Comparison of ENCODE assay signal across 19 cellular contexts in the genomic region with DNA sequence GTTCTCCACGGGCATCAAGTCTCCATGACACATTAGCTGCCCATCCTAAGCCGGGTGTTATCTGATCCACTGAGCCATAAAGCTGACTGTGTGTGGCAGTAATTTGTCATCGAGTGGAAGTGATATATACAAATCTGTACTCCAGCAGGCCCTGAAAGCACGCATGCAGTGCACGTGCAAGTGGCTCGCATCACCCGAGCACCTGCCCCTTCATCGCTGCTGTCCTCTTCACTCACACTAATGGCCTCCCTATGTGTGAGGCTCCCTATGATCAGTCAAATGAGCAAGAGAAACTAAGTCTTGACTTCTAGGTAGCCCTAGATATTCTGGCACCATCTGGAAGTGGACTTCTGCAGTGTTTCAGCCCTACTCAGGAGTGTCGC.
A peak's percentile ranks its signal among the peaks of the same experiment; 100 is the strongest.
DNase-seq lines count a peak whose midpoint lies in the region; ATAC-seq, FAIRE-seq and TF ChIP-seq lines count a peak whose summit lies in the region.
"Had no signal": no experiment of that assay in that cellular context is flagged by ENCODE, and none has a peak within 500 bp of the region (broad histone marks: within the 10 kb centered on the region; RNA-seq: fewer than 3 reads in every experiment).

No MANE protein-coding gene starts in this region.

- H3K79me2 ChIP-seq in K562 (ENCODE audit: control insufficient read depth, insufficient read depth, low read length) (no peaks in the 10 kb centered on the region), neural progenitor cell (ENCODE audit: low read depth) (no peaks in the 10 kb centered on the region)

- peak; percentile 2 for DNase-seq in activated T-cell treated with anti-CD3 and anti-CD28 coated beads, Interleukin-2, amount 50 U/mL, for 1 hour
- DNase-seq in activated T-cell treated with anti-CD3 and anti-CD28 coated beads, Interleukin-2, amount 50 U/mL, for 72 hours: no peak
- DNase-seq in K562 (ENCODE audit: extremely low read depth in 1 of 4, low spot score in 3 of 4) (no peak), neural progenitor cell (ENCODE audit: low spot score) (no peak), tibial artery (peak; percentile 4 to 23), GM19238 (ENCODE audit: insufficient read length, low spot score) (no peak), DMS 273 (lab: John Stamatoyannopoulos, UW; ENCODE audit: unreplicated experiment) (no peak), DMS53 (lab: John Stamatoyannopoulos, UW) (no peak)
- DNase-seq: 8988T; CD4-positive, alpha-beta memory T cell; DND-41; EL; HFFc6 had no signal

- POLR2A ChIA-PET in K562 (lab: Yijun Ruan, JAX): interaction anchor here (0.5 to 0.9 kb wide), 2 partner anchors 11 to 1568 kb away, joined by 3 to 5 read pairs; no protein-coding TSS in a partner anchor

- H3K9me3 ChIP-seq in K562 (replicated peaks; ENCODE audit: control insufficient read depth, insufficient read depth, low read depth, low read length): no peaks in the 10 kb centered on the region
- no peaks in the 10 kb centered on the region for H3K9me3 ChIP-seq in neural progenitor cell (ENCODE audit: low read depth)
- H3K9me3 ChIP-seq in tibial artery: peaks cover 0 to under 1% (median 0%) of the 10 kb centered on the region in 3 donors
- H3K9me3 ChIP-seq: HAP-1 had no signal

- H3K4me3 Mint-ChIP-seq in activated T-cell treated with anti-CD3 and anti-CD28 coated beads, Interleukin-2, amount 50 U/mL, for 72 hours: no peak overlapping the region
- H3K4me3 Mint-ChIP-seq in neural progenitor cell: no peak overlapping the region
- H3K4me3 Mint-ChIP-seq: CD14-positive monocyte; CD4-positive, alpha-beta memory T cell; HFFc6 had no signal

- H3K9ac ChIP-seq in K562 (ENCODE audit: insufficient read depth in 1 of 2, low read depth in 2 of 2, low read length in 2 of 2) (no peak overlapping the region), neural progenitor cell (no peak overlapping the region)
- H3K9ac ChIP-seq: BLaER1 had no signal

- in situ Hi-C loops in K562 (cut with MboI): no loop called here

- 0% methylated on average over 9 of the region's 9 CpGs for WGBS in K562 (ENCODE audit: insufficient coverage, low coverage, missing lambda C conversion rate)

- H3K27me3 Mint-ChIP-seq in activated T-cell treated with anti-CD3 and anti-CD28 coated beads, Interleukin-2, amount 50 U/mL, for 72 hours (ENCODE audit: low read depth): peaks cover 7% of the 10 kb centered on the region
- peaks cover 6% of the 10 kb centered on the region for H3K27me3 Mint-ChIP-seq in neural progenitor cell (ENCODE audit: insufficient read depth, low read depth)

- no peaks in the 10 kb centered on the region for H4K20me1 ChIP-seq in K562 (replicated peaks; ENCODE audit: control insufficient read depth, insufficient read depth, low read length)
- H4K20me1 ChIP-seq in neural progenitor cell (ENCODE audit: low read depth): no peaks in the 10 kb centered on the region
- H4K20me1 ChIP-seq: BLaER1 had no signal

- H3K9me3 Mint-ChIP-seq in activated T-cell treated with anti-CD3 and anti-CD28 coated beads, Interleukin-2, amount 50 U/mL, for 72 hours: no peaks in the 10 kb centered on the region
- peaks cover 2% of the 10 kb centered on the region for H3K9me3 Mint-ChIP-seq in neural progenitor cell
- H3K9me3 Mint-ChIP-seq: HFFc6 had no signal

- H3K4me1 ChIP-seq in K562 (replicated peaks in 1 of 2; ENCODE audit: control insufficient read depth in 2 of 2, insufficient read depth in 2 of 2, low read length in 2 of 2): no peaks in the 10 kb centered on the region
- no peaks in the 10 kb centered on the region for H3K4me1 ChIP-seq in neural progenitor cell
- no peaks in the 10 kb centered on the region for H3K4me1 ChIP-seq in tibial artery
- H3K4me1 ChIP-seq: BLaER1, HAP-1 had no signal

- H3K4me3 ChIP-seq in K562 (no peak overlapping the region), neural progenitor cell (no peak overlapping the region), tibial artery (no peak overlapping the region)
- H3K4me3 ChIP-seq: BLaER1, HAP-1 had no signal

- no TSS peak for BruUV-seq in K562 (replicated peaks; lab: Mats Ljungman, UMichigan)

- TF ChIP-seq CTCF in K562 (IDR thresholded peaks at IDR 0.05 in 2 of 3, conservative IDR thresholded peaks at IDR 0.05 in 1 of 3; ENCODE audit: insufficient read depth in 2 of 3, low read depth in 1 of 3, low read length in 3 of 3) (no peak), neural progenitor cell (IDR thresholded peaks at IDR 0.05) (no peak), tibial artery (IDR thresholded peaks at IDR 0.05) (no peak)

- FAIRE-seq in K562 (lab: Jason Lieb, UNC): no peak
- FAIRE-seq: GM12891, H1 had no signal

- H3K4me2 ChIP-seq in K562 (ENCODE audit: insufficient read depth, low read length) (no peak overlapping the region), neural progenitor cell (no peak overlapping the region)
- H3K4me2 ChIP-seq: BLaER1 had no signal

- CTCF ChIA-PET in K562 (lab: Yijun Ruan, JAX; ENCODE audit: low intra/inter-chr PET ratio): no interaction called here

- H3K27ac ChIP-seq in K562 (ENCODE audit: extremely low read depth, low read depth, low read length) (no peak overlapping the region), neural progenitor cell (no peak overlapping the region), tibial artery (no peak overlapping the region)
- H3K27ac ChIP-seq: BLaER1, HL-60 had no signal

- H3K27ac Mint-ChIP-seq in activated T-cell treated with anti-CD3 and anti-CD28 coated beads, Interleukin-2, amount 50 U/mL, for 72 hours: no peak overlapping the region
- peak overlapping the region; percentile 23 for H3K27ac Mint-ChIP-seq in neural progenitor cell
- H3K27ac Mint-ChIP-seq: CD14-positive monocyte; CD4-positive, alpha-beta memory T cell; HFFc6 had no signal

- no peak for TF ChIP-seq EP300 in K562 (IDR thresholded peaks at IDR 0.05; ENCODE audit: low read length)

- H3K27me3 ChIP-seq in K562 (ENCODE audit: control insufficient read depth in 2 of 2, insufficient read depth in 2 of 2, low read length in 2 of 2) (peaks cover 7 to 40% of the 10 kb centered on the region in 2 experiments; a peak in 4 of 5 replicates), neural progenitor cell (no peaks in the 10 kb centered on the region), tibial artery (peaks cover 0 to 9% of the 10 kb centered on the region in 2 donors)
- H3K27me3 ChIP-seq: BLaER1 had no signal

- H3K36me3 Mint-ChIP-seq in activated T-cell treated with anti-CD3 and anti-CD28 coated beads, Interleukin-2, amount 50 U/mL, for 72 hours (ENCODE audit: insufficient read depth in 2 of 2): no peaks in the 10 kb centered on the region
- H3K36me3 Mint-ChIP-seq in neural progenitor cell: no peaks in the 10 kb centered on the region
- H3K36me3 Mint-ChIP-seq: CD14-positive monocyte; CD4-positive, alpha-beta memory T cell had no signal

- H3F3A ChIP-seq in neural progenitor cell (ENCODE audit: low read depth): no peaks in the 10 kb centered on the region

- no peak for ATAC-seq in activated T-cell treated with anti-CD3 and anti-CD28 coated beads, Interleukin-2, amount 50 U/mL, for 72 hours (replicated peaks in 1 of 2)
- ATAC-seq in K562: no peak

- no peaks in the 10 kb centered on the region for H3K9me1 ChIP-seq in K562 (ENCODE audit: control insufficient read depth, insufficient read depth, low read length)

- no peak for TF ChIP-seq RAD21 in K562 (CRISPR knock-in tag; conservative IDR thresholded peaks at IDR 0.05 in 1 of 2, IDR thresholded peaks at IDR 0.05 in 1 of 2)

- H3K4me1 Mint-ChIP-seq in activated T-cell treated with anti-CD3 and anti-CD28 coated beads, Interleukin-2, amount 50 U/mL, for 72 hours (ENCODE audit: low read depth): peaks cover 6% of the 10 kb centered on the region
- no peaks in the 10 kb centered on the region for H3K4me1 Mint-ChIP-seq in neural progenitor cell
- H3K4me1 Mint-ChIP-seq: CD14-positive monocyte had no signal

- TF ChIP-seq POLR2A in K562 (conservative IDR thresholded peaks at IDR 0.05): no peak

- no peaks in the 10 kb centered on the region for H3K36me3 ChIP-seq in K562 (ENCODE audit: control insufficient read depth, insufficient read depth, low read length)
- H3K36me3 ChIP-seq in neural progenitor cell: no peaks in the 10 kb centered on the region
- no peaks in the 10 kb centered on the region for H3K36me3 ChIP-seq in tibial artery
- H3K36me3 ChIP-seq: BLaER1, HAP-1 had no signal

- H2AFZ ChIP-seq in K562 (ENCODE audit: low read depth, low read length) (no peak overlapping the region), neural progenitor cell (replicated peaks) (no peak overlapping the region)

- intact Hi-C loops in K562 (cut with micrococcal nuclease): no loop called here
- intact Hi-C loops in tibial artery (cut with DNase I; ENCODE audit: low total_unique reads): no loop called here

TF ChIP-seq in K562, 482 proteins besides CTCF, POLR2A, EP300 and RAD21:
- peak; percentile 33; the same call in 1 of the 2 replicates for TF ChIP-seq BHLHE40 (IDR thresholded peaks at IDR 0.05; ENCODE audit: low read length)
- TF ChIP-seq SRSF3 (IDR thresholded peaks at IDR 0.05; ENCODE audit: insufficient read depth, low read length): no peak
TF ChIP-seq in K562: peak in this region for 1.

Comparison
In these comparisons a context has a peak if more than half of its experiments do, and no peak if none do; other contexts are left out.
1. DNase-seq: peak in activated T-cell treated with anti-CD3 and anti-CD28 coated beads, Interleukin-2, amount 50 U/mL, for 1 hour (single experiment) and tibial artery (2 of 2); none in activated T-cell treated with anti-CD3 and anti-CD28 coated beads, Interleukin-2, amount 50 U/mL, for 72 hours (0 of 2), K562 (0 of 4), neural progenitor cell (single experiment), GM19238 (single experiment), DMS 273 (single experiment) and DMS53 (single experiment).